In genomic region chr19:19776206-19777008, GRCh38 we compare ENCODE assay signal across 8 cellular contexts. TPM values are rescaled to one million over a fixed set of nuclear protein-coding genes. Genes with fewer than 3 reads are reported as not detected.
DNase-seq lines count a peak whose midpoint lies in the region; ATAC-seq and TF ChIP-seq lines count a peak whose summit lies in the region.

No MANE protein-coding gene starts in this region.

- peak in 3 of 4 donors; percentile 36 to 62 (median 58) for TF ChIP-seq POLR2A in upper lobe of left lung (IDR thresholded peaks at IDR 0.05)

- POLR2A ChIA-PET in T-cell (lab: Charles Lee): interaction anchor here (0.5 to 2.1 kb wide), 7 partner anchors 41 to 108 kb away, joined by 3 to 26 read pairs (median 3); partner anchors contain the start of genes ZNF253 (in 1 of the 2) and ZNF506 (in 1 of the 2)

- peaks cover 24% of the 10 kb centered on the region for H3K36me3 Mint-ChIP-seq in T-cell

- H3K27me3 Mint-ChIP-seq in T-cell: no peaks in the 10 kb centered on the region

- in situ Hi-C loops in GM13977 (cut with MboI; ENCODE audit: low pct_unique_long_range_greater_than_20kb, low sequenced_read_pairs, unreplicated experiment): no loop called here

- peak in 1 of 4 donors; percentile 2 for TF ChIP-seq EP300 in upper lobe of left lung (IDR thresholded peaks at IDR 0.05)

- peaks cover 0 to 4% (median 0%) of the 10 kb centered on the region in 4 donors for H3K36me3 ChIP-seq in upper lobe of left lung

- CTCF ChIA-PET in T-cell (lab: Charles Lee): interaction anchor here in 1 of 2 donors (0.8 to 1.7 kb wide), 5 partner anchors 14 to 124 kb away, joined by 3 to 11 read pairs (median 5); partner anchors contain the start of genes ZNF253, ZNF506 and ZNF93

- H3K4me3 Mint-ChIP-seq in T-cell: peak overlapping the region; percentile 86 to 98 (median 92)

- ATAC-seq in HG02870 (IDR thresholded peaks at IDR 0.05; ENCODE audit: unreplicated experiment) (peak; percentile 97), T-cell (replicated peaks in 1 of 4) (peak; percentile 99 to 100 (median 99)), left cardiac atrium (peak; percentile 100), upper lobe of left lung (ENCODE audit: low FRiP score in 2 of 2) (peak; percentile 100)

- intact Hi-C loops in left cardiac atrium (cut with DNase I) (no loop called here), posterior cingulate gyrus (cut with DNase I) (loop anchor here (5.0 kb wide), 3 partner anchors 41 to 114 kb away; partner anchors contain the start of genes ATP13A1 and ZNF253)

- no peak for TF ChIP-seq CTCF in GM13977 (IDR thresholded peaks at IDR 0.05; ENCODE audit: extremely low read depth, insufficient read depth, missing control alignments)
- TF ChIP-seq CTCF in upper lobe of left lung (IDR thresholded peaks at IDR 0.05): peak in 3 of 6 experiments; percentile 15 to 59 (median 40)

- H3K4me3 ChIP-seq in upper lobe of left lung: peak overlapping the region; percentile 56 to 87 (median 70)

- peak; percentile 91 for DNase-seq in GM13977 (ENCODE audit: low spot score)
- DNase-seq in NCI-H146 (lab: John Stamatoyannopoulos, UW): peak; percentile 100
- DNase-seq in T-cell: peak; percentile 80 to 94 (median 90)
- peak; percentile 92 for DNase-seq in amniotic stem cell (lab: John Stamatoyannopoulos, UW)
- DNase-seq in left cardiac atrium: peak; percentile 97
- DNase-seq in posterior cingulate gyrus: peak; percentile 98 to 100 (median 100)
- DNase-seq in upper lobe of left lung: peak; percentile 98 to 99

- peak overlapping the region; percentile 68 to 84 (median 76) for H3K27ac ChIP-seq in upper lobe of left lung

- peaks cover 0 to 11% (median 6%) of the 10 kb centered on the region in 4 donors for H3K9me3 ChIP-seq in upper lobe of left lung

- no peaks in the 10 kb centered on the region for H3K27me3 ChIP-seq in upper lobe of left lung

- no peaks in the 10 kb centered on the region for H3K9me3 Mint-ChIP-seq in T-cell

- 0% methylated on average over 17 to 33 of the region's 36 CpGs for WGBS in upper lobe of left lung, 2 donors

- H3K4me1 Mint-ChIP-seq in T-cell: peaks cover 49 to 62% (median 61%) of the 10 kb centered on the region in 3 donors

- H3K4me1 ChIP-seq in upper lobe of left lung: peaks cover 16 to 26% (median 18%) of the 10 kb centered on the region in 4 donors

- peak overlapping the region; percentile 85 to 89 for H3K27ac Mint-ChIP-seq in T-cell

RNA-seq across cellular contexts. Expression of gene ZNF14, which starts 43.5 kb away (rescaled TPM):
- total RNA-seq in T-cell: 10 to 100 TPM; 19.4 to 27.7 (median 21.7) TPM
- 1 to 10 TPM; 4.6 to 4.7 TPM for total RNA-seq in left cardiac atrium
- 10 to 100 TPM in 2 of 6 donors, 1 to 10 TPM in 4; 4.7 to 13.6 (median 5.1) TPM for total RNA-seq in upper lobe of left lung

RNA-seq across cellular contexts. Expression of gene ZNF506, which starts 45.1 kb away (rescaled TPM):
- total RNA-seq in T-cell: 10 to 100 TPM; 35.3 to 65.6 (median 58.1) TPM
- 10 to 100 TPM; 12.5 to 12.8 TPM for total RNA-seq in left cardiac atrium
- 10 to 100 TPM; 13.2 to 47.1 (median 19.1) TPM for total RNA-seq in upper lobe of left lung

Comparison
In these comparisons a context has a peak if more than half of its experiments do, and no peak if none do; other contexts are left out.
1. Peak in every context shown above with its lines: DNase-seq, ATAC-seq, H3K4me3 ChIP-seq and H3K27ac ChIP-seq.